40 cellular contexts compared by ENCODE assay signal in the genomic region with DNA sequence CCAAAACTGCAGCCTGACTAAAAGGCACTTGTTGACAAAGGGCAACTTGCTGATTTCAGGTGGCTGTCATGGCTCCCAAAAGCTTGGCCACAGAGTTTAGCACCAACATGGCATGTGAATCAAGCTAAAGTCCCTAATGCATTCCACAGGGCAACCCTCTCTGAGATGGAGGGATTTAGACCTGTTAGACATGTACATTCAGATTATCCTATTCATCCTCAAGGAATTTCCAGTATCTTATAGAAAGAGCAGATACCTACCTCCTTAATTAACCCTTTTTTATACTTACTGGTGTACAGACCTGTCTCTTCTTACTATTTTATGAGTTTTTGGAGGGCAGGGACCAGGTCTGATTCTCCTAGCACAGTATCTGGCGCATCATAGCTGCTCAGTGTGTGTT. TPM values are rescaled to one million over a fixed set of nuclear protein-coding genes. Genes with fewer than 3 reads are reported as not detected.
"Had no signal": no experiment of that assay in that cellular context is flagged by ENCODE, and none has a peak within 500 bp of the region (broad histone marks: within the 10 kb centered on the region; RNA-seq: fewer than 3 reads in every experiment).

No MANE protein-coding gene starts in this region.

- H3K27ac ChIP-seq: adrenal gland, body of pancreas, brain microvascular endothelial cell, breast epithelium, cardiac muscle cell, WERI-Rb-1 had no signal

- H3K9me3 ChIP-seq: adrenal gland, body of pancreas, breast epithelium had no signal

- H3K4me1 ChIP-seq: adrenal gland, breast epithelium had no signal

- H3K27me3 ChIP-seq: adrenal gland, body of pancreas, brain microvascular endothelial cell, breast epithelium, cardiac muscle cell had no signal

- ATAC-seq: activated CD4-positive, alpha-beta T cell treated with anti-CD3 and anti-CD28 coated beads for 36 hours; activated CD4-positive, CD25-positive, alpha-beta regulatory T cell treated with anti-CD3 and anti-CD28 coated beads, Interleukin-2, amount 50 U/mL, for 24 hours; activated CD8-positive, alpha-beta T cell treated with anti-CD3 and anti-CD28 coated beads for 36 hours; activated naive CD4-positive, alpha-beta T cell treated with anti-CD3 and anti-CD28 coated beads, Interleukin-2, amount 50 U/mL, for 72 hours; activated T-cell treated with anti-CD3 and anti-CD28 coated beads, Interleukin-2, amount 50 U/mL, for 4 hours; activated T-cell treated with anti-CD3 and anti-CD28 coated beads, Interleukin-2, amount 50 U/mL, for 72 hours; activated T-helper 17 cell treated with anti-CD3 and anti-CD28 coated beads, Interleukin-2, amount 50 U/mL, for 72 hours; body of pancreas; WTC11 had no signal

- DNase-seq: activated CD4-positive, alpha-beta T cell treated with anti-CD3 and anti-CD28 coated beads for 1 hour; activated CD4-positive, alpha-beta T cell treated with anti-CD3 and anti-CD28 coated beads for 36 hours; activated CD4-positive, alpha-beta T cell treated with anti-CD3 and anti-CD28 coated beads for 48 hours; activated CD4-positive, alpha-beta T cell treated with anti-CD3 and anti-CD28 coated beads, Interleukin-2, amount 10 ng/mL, durations not matched to agents 7 days and 5 days; activated CD4-positive, alpha-beta T cell treated with anti-CD3 and anti-CD28 coated beads, Interleukin-2, amount 50 U/mL, for 48 hours; activated CD4-positive, CD25-positive, alpha-beta regulatory T cell; activated CD8-positive, alpha-beta memory T cell treated with anti-CD3 and anti-CD28 coated beads, Interleukin-2, amount 50 U/mL, for 4 hours; activated CD8-positive, alpha-beta T cell treated with anti-CD3 and anti-CD28 coated beads for 36 hours; activated effector memory CD4-positive, alpha-beta T cell treated with anti-CD3 and anti-CD28 coated beads, Interleukin-2, amount 50 U/mL, for 16 hours; activated gamma-delta T cell treated with Interleukin-2 at 50 U/mL for 16 hours; activated naive CD4-positive, alpha-beta T cell; activated naive CD4-positive, alpha-beta T cell treated with anti-CD3 and anti-CD28 coated beads for 36 hours; activated naive CD4-positive, alpha-beta T cell treated with anti-CD3 and anti-CD28 coated beads, Interleukin-2, amount 50 U/mL, for 16 hours; activated naive CD8-positive, alpha-beta T cell treated with anti-CD3 and anti-CD28 coated beads for 36 hours; activated T-cell treated with anti-CD3 and anti-CD28 coated beads for 4 hours; activated T-cell treated with anti-CD3 and anti-CD28 coated beads, Interleukin-2, amount 50 U/mL, for 1 hour; activated T-cell treated with anti-CD3 and anti-CD28 coated beads, Interleukin-2, amount 50 U/mL, for 4 hours; activated T-cell treated with anti-CD3 and anti-CD28 coated beads, Interleukin-2, amount 50 U/mL, for 72 hours; adrenal gland; amniotic stem cell; aorta; body of pancreas; brain microvascular endothelial cell; caudate nucleus; cerebellar nuclear complex; T-helper 1 cell; T-helper 2 cell; T-helper 9 cell; WERI-Rb-1 had no signal

- H3K4me3 ChIP-seq: adrenal gland, body of pancreas, breast epithelium, cardiac muscle cell had no signal

- H3K36me3 ChIP-seq: adrenal gland, brain microvascular endothelial cell, breast epithelium, WERI-Rb-1 had no signal

- FAIRE-seq: astrocyte, TTC549 had no signal

RNA-seq across cellular contexts. Expression of gene ACP3, which starts 31.3 kb away (rescaled TPM):
- total RNA-seq: activated CD4-positive, alpha-beta T cell treated with anti-CD3 and anti-CD28 coated beads for 36 hours; activated CD4-positive, alpha-beta T cell treated with anti-CD3 and anti-CD28 coated beads, Interleukin-2, amount 10 ng/mL, durations not matched to agents 7 days and 5 days; activated CD8-positive, alpha-beta memory T cell treated with anti-CD3 and anti-CD28 coated beads for 36 hours; activated CD8-positive, alpha-beta T cell treated with anti-CD3 and anti-CD28 coated beads for 36 hours; activated naive CD4-positive, alpha-beta T cell treated with anti-CD3 and anti-CD28 coated beads for 36 hours; activated naive CD4-positive, alpha-beta T cell treated with anti-CD3 and anti-CD28 coated beads, Interleukin-2, amount 50 U/mL, for 72 hours; activated naive CD8-positive, alpha-beta T cell treated with anti-CD3 and anti-CD28 coated beads for 36 hours; activated T-cell treated with anti-CD3 and anti-CD28 coated beads, Interleukin-2, amount 50 U/mL, for 4 hours; activated T-cell treated with anti-CD3 and anti-CD28 coated beads, Interleukin-2, amount 50 U/mL, for 72 hours; activated T-helper 1 cell treated with anti-CD3 and anti-CD28 coated beads, Interleukin-12 subunit alpha, Interleukin-12 subunit beta, Interleukin-2, Interleukin-4 antibody, amounts not matched to agents 30 ng/mL and 10 ng/mL and 1 ng/mL, durations not matched to agents 14 hours and 24 hours and 36 hours; activated T-helper 17 cell treated with anti-CD3 and anti-CD28 coated beads, Interleukin-2, amount 50 U/mL, for 72 hours; astrocyte; chondrocyte had no signal
